ENCODE assay signal across 1 cellular context in the genomic region with DNA sequence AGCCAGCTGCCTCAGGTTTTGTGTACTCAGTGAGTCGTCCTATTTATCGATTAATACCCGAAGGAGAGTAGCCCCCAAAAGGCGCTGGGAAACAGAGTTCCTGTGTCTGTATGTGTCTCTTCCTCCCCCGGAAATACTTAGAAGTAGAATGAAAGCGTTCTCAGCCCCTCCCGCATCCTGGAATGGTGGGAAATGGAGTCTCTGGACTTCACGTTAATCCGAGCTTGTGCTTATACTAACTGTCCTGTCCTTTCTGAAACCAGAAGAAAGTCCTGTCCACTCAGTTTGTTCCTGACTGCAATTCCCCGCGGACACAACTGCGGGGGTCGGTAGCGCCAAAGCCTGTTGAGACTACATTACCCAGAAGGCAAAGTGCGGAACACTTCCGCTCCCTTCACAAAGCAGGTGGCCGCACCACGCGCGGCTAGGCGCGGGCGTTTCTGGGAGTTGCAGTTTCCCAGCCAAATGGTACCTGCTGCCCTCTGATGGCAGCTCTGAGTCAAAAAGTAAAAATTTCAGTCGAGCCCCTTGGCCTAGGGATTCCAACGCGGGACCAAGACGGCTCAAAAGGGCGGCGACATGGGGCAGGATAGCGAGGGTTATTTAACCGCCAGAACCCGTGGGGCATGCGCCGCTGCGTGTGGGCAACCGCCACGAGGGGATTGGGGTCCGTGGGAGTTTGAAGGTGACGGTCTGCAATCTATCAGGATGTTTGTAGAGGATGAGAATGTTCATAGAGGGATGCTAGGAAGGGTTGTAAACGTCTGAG.
TF ChIP-seq lines count a peak whose summit lies in the region.

No MANE protein-coding gene starts in this region.

TF ChIP-seq in HepG2, 621 proteins besides CTCF, POLR2A, EP300 and RAD21 (continued from another document and continues in another):
- TF ChIP-seq THAP7 (CRISPR knock-in tag; IDR thresholded peaks at IDR 0.05), result no peak
- no peak for TF ChIP-seq ZBTB21 (CRISPR knock-in tag; IDR thresholded peaks at IDR 0.05)
- TF ChIP-seq REL (CRISPR knock-in tag; conservative IDR thresholded peaks at IDR 0.05), result no peak
- TF ChIP-seq PRMT3 (CRISPR knock-in tag; IDR thresholded peaks at IDR 0.05; ENCODE audit: borderline replicate concordance, low read depth), result no peak
- TF ChIP-seq NR2F2 (IDR thresholded peaks at IDR 0.05; ENCODE audit: borderline replicate concordance, low read depth), result no peak
- 0 out of 2 replicates have a peak, but pooled peaks have one; percentile 61 for TF ChIP-seq SP4 (CRISPR knock-in tag; IDR thresholded peaks at IDR 0.05)
- TF ChIP-seq ISL2 (CRISPR knock-in tag; IDR thresholded peaks at IDR 0.05), result peak; percentile 50; the same call in 1 of the 2 replicates
- TF ChIP-seq REPIN1 (CRISPR knock-in tag; IDR thresholded peaks at IDR 0.05; ENCODE audit: borderline replicate concordance, low read depth), result no peak
- peak; percentile 64; the same call in 1 of the 2 replicates for TF ChIP-seq KLF12 (CRISPR knock-in tag; IDR thresholded peaks at IDR 0.05; ENCODE audit: borderline replicate concordance)
- TF ChIP-seq EZH2 (conservative IDR thresholded peaks at IDR 0.05; ENCODE audit: low read depth, low read length), result no peak
- no peak for TF ChIP-seq CC2D1A (CRISPR knock-in tag; IDR thresholded peaks at IDR 0.05)
- peak; percentile 95 for TF ChIP-seq SUZ12 (IDR thresholded peaks at IDR 0.05; ENCODE audit: low read depth, low read length)
- TF ChIP-seq TSC22D2 (CRISPR knock-in tag; IDR thresholded peaks at IDR 0.05; ENCODE audit: borderline replicate concordance), result no peak
- no peak for TF ChIP-seq KMT2A (CRISPR knock-in tag; IDR thresholded peaks at IDR 0.05)
- TF ChIP-seq, protein P1, sequence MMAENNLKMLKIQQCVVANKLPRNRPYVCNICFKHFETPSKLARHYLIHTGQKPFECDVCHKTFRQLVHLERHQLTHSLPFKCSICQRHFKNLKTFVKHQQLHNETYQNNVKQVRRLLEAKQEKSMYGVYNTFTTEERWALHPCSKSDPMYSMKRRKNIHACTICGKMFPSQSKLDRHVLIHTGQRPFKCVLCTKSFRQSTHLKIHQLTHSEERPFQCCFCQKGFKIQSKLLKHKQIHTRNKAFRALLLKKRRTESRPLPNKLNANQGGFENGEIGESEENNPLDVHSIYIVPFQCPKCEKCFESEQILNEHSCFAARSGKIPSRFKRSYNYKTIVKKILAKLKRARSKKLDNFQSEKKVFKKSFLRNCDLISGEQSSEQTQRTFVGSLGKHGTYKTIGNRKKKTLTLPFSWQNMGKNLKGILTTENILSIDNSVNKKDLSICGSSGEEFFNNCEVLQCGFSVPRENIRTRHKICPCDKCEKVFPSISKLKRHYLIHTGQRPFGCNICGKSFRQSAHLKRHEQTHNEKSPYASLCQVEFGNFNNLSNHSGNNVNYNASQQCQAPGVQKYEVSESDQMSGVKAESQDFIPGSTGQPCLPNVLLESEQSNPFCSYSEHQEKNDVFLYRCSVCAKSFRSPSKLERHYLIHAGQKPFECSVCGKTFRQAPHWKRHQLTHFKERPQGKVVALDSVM (CRISPR knock-in tag; IDR thresholded peaks at IDR 0.05), result no peak
- no peak for TF ChIP-seq ZFP37 (CRISPR knock-in tag; IDR thresholded peaks at IDR 0.05; ENCODE audit: borderline replicate concordance)
- TF ChIP-seq, protein P2, sequence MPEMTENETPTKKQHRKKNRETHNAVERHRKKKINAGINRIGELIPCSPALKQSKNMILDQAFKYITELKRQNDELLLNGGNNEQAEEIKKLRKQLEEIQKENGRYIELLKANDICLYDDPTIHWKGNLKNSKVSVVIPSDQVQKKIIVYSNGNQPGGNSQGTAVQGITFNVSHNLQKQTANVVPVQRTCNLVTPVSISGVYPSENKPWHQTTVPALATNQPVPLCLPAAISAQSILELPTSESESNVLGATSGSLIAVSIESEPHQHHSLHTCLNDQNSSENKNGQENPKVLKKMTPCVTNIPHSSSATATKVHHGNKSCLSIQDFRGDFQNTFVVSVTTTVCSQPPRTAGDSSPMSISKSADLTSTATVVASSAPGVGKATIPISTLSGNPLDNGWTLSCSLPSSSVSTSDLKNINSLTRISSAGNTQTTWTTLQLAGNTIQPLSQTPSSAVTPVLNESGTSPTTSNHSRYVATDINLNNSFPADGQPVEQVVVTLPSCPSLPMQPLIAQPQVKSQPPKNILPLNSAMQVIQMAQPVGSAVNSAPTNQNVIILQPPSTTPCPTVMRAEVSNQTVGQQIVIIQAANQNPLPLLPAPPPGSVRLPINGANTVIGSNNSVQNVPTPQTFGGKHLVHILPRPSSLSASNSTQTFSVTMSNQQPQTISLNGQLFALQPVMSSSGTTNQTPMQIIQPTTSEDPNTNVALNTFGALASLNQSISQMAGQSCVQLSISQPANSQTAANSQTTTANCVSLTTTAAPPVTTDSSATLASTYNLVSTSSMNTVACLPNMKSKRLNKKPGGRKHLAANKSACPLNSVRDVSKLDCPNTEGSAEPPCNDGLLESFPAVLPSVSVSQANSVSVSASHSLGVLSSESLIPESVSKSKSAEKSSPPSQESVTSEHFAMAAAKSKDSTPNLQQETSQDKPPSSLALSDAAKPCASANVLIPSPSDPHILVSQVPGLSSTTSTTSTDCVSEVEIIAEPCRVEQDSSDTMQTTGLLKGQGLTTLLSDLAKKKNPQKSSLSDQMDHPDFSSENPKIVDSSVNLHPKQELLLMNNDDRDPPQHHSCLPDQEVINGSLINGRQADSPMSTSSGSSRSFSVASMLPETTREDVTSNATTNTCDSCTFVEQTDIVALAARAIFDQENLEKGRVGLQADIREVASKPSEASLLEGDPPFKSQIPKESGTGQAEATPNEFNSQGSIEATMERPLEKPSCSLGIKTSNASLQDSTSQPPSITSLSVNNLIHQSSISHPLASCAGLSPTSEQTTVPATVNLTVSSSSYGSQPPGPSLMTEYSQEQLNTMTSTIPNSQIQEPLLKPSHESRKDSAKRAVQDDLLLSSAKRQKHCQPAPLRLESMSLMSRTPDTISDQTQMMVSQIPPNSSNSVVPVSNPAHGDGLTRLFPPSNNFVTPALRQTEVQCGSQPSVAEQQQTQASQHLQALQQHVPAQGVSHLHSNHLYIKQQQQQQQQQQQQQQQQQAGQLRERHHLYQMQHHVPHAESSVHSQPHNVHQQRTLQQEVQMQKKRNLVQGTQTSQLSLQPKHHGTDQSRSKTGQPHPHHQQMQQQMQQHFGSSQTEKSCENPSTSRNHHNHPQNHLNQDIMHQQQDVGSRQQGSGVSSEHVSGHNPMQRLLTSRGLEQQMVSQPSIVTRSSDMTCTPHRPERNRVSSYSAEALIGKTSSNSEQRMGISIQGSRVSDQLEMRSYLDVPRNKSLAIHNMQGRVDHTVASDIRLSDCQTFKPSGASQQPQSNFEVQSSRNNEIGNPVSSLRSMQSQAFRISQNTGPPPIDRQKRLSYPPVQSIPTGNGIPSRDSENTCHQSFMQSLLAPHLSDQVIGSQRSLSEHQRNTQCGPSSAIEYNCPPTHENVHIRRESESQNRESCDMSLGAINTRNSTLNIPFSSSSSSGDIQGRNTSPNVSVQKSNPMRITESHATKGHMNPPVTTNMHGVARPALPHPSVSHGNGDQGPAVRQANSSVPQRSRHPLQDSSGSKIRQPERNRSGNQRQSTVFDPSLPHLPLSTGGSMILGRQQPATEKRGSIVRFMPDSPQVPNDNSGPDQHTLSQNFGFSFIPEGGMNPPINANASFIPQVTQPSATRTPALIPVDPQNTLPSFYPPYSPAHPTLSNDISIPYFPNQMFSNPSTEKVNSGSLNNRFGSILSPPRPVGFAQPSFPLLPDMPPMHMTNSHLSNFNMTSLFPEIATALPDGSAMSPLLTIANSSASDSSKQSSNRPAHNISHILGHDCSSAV (CRISPR knock-in tag; IDR thresholded peaks at IDR 0.05; ENCODE audit: borderline replicate concordance), result no peak
- no peak for TF ChIP-seq HDAC2 (CRISPR knock-in tag; IDR thresholded peaks at IDR 0.05)
- TF ChIP-seq MTA1 (CRISPR knock-in tag; IDR thresholded peaks at IDR 0.05; ENCODE audit: borderline replicate concordance), result no peak
- peak; percentile 43; the same call in 1 of the 2 replicates for TF ChIP-seq CEBPG (CRISPR knock-in tag; IDR thresholded peaks at IDR 0.05)
- no peak for TF ChIP-seq ZNF780A (CRISPR knock-in tag; IDR thresholded peaks at IDR 0.05)
- no peak for TF ChIP-seq NFKBIZ (CRISPR knock-in tag; IDR thresholded peaks at IDR 0.05)
- TF ChIP-seq ZNF234 (CRISPR knock-in tag; conservative IDR thresholded peaks at IDR 0.05), result no peak
- TF ChIP-seq ZNF142 (CRISPR knock-in tag; IDR thresholded peaks at IDR 0.05), result no peak; the same call in 1 of the 2 replicates
- no peak for TF ChIP-seq SMARCC2 (IDR thresholded peaks at IDR 0.05)
- 0 out of 2 replicates have a peak, but pooled peaks have one; percentile 33 for TF ChIP-seq ZNF800 (CRISPR knock-in tag; IDR thresholded peaks at IDR 0.05)
- TF ChIP-seq PITX1 (CRISPR knock-in tag; IDR thresholded peaks at IDR 0.05), result 0 out of 2 replicates have a peak, but pooled peaks have one; percentile 16
- TF ChIP-seq PCBP1 (IDR thresholded peaks at IDR 0.05; ENCODE audit: borderline replicate concordance, low read depth, low read length), result 0 out of 2 replicates have a peak, but pooled peaks have one; percentile 73
- peak; percentile 75 for TF ChIP-seq CBFB (CRISPR knock-in tag; IDR thresholded peaks at IDR 0.05)
- no peak for TF ChIP-seq ZNF160 (CRISPR knock-in tag; IDR thresholded peaks at IDR 0.05)
- peak; percentile 45; the same call in 1 of the 2 replicates for TF ChIP-seq HOXA5 (CRISPR knock-in tag; IDR thresholded peaks at IDR 0.05)
- TF ChIP-seq, protein P3, sequence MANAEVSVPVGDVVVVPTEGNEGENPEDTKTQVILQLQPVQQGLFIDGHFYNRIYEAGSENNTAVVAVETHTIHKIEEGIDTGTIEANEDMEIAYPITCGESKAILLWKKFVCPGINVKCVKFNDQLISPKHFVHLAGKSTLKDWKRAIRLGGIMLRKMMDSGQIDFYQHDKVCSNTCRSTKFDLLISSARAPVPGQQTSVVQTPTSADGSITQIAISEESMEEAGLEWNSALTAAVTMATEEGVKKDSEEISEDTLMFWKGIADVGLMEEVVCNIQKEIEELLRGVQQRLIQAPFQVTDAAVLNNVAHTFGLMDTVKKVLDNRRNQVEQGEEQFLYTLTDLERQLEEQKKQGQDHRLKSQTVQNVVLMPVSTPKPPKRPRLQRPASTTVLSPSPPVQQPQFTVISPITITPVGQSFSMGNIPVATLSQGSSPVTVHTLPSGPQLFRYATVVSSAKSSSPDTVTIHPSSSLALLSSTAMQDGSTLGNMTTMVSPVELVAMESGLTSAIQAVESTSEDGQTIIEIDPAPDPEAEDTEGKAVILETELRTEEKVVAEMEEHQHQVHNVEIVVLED (CRISPR knock-in tag; IDR thresholded peaks at IDR 0.05; ENCODE audit: borderline replicate concordance), result peak; percentile 94
- TF ChIP-seq SAFB2 (CRISPR knock-in tag; IDR thresholded peaks at IDR 0.05; ENCODE audit: borderline replicate concordance, low read depth), result no peak
- TF ChIP-seq ZNF546 (CRISPR knock-in tag; conservative IDR thresholded peaks at IDR 0.05), result no peak; the same call in 1 of the 2 replicates
- no peak for TF ChIP-seq TOPORS (CRISPR knock-in tag; IDR thresholded peaks at IDR 0.05)
- TF ChIP-seq ZFY (CRISPR knock-in tag; IDR thresholded peaks at IDR 0.05), result peak; percentile 66
